25 cellular contexts compared by ENCODE assay signal in the genomic region with DNA sequence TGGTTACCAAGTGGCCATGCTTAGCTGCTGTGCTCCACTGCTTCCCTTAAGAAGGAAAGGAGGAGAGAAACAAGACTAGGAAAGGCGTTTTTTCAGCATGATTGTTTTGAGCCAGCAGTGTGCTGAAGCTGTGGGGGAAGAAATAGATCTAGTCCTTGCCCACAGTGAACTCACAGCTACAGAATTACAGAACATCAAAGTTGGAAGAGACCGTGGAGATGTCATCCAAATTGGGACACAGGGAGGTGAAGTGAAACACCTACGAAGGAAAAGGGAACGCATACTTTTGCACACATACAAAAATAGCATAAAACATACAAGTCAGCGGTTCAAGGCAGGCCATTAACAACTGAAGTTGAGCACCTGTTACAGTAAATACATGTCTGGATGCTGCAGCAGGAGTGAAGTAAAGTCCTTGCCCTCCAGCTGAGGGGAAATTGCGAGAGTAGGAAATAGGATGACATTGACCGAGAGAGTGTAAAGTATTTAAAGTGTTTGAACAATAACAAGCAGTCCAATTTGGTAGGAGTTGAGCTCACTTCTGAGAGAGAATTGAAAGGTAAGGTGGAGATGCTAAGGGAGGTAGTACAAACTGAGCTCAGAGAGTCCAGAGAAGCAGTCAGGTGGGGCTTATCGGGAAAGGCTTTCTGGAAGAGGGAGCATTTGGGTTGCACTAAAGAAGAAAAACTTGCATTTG. TPM values are rescaled to one million over a fixed set of nuclear protein-coding genes. Genes with fewer than 3 reads are reported as not detected.
"Had no signal": no experiment of that assay in that cellular context is flagged by ENCODE, and none has a peak within 500 bp of the region (broad histone marks: within the 10 kb centered on the region; RNA-seq: fewer than 3 reads in every experiment).

No MANE protein-coding gene starts in this region.

- H3K27ac ChIP-seq: ascending aorta, KMS-11, PC-9, SJSA1 had no signal

- H3K4me3 ChIP-seq: ascending aorta, PC-9, SJSA1 had no signal

- H3K4me2 ChIP-seq: KMS-11, PC-9, SK-N-SH had no signal

- DNase-seq: activated CD4-positive, alpha-beta T cell treated with anti-CD3 and anti-CD28 coated beads, Interleukin-2, amount 10 ng/mL, durations not matched to agents 24 days and 14 days; activated CD4-positive, alpha-beta T cell treated with anti-CD3 and anti-CD28 coated beads, Interleukin-2, amount 50 U/mL, for 4 hours; activated CD8-positive, alpha-beta T cell treated with anti-CD3 and anti-CD28 coated beads for 36 hours; activated gamma-delta T cell; activated naive CD4-positive, alpha-beta T cell treated with Interleukin-2 at 50 U/mL for 16 hours; activated naive CD8-positive, alpha-beta T cell treated with anti-CD3 and anti-CD28 coated beads, Interleukin-2, amount 10 ng/mL, durations not matched to agents 7 days and 5 days; activated T-cell treated with anti-CD3 and anti-CD28 coated beads, Interleukin-2, amount 50 U/mL, for 1 hour; amygdala; cerebellar nuclear complex; MM.1S; MV-4-11; NCI-H1092; NCI-H1436 treated with DMSO at 0.1 percent for 48 hours; NCI-H1694 treated with DMSO at 0.1 percent for 48 hours; NCI-H2029; NCI-H345; NCI-H524 treated with DMSO at 0.1 percent for 48 hours; PC-9; SHP77; SK-N-SH had no signal

- H3K27me3 ChIP-seq: ascending aorta, SJSA1 had no signal

- H2AFZ ChIP-seq: PC-9 had no signal

- H3K9ac ChIP-seq: KMS-11, SK-N-SH had no signal

- H3K36me3 ChIP-seq: ascending aorta had no signal

- H3K9me3 ChIP-seq: ascending aorta, SJSA1, SK-N-SH had no signal

- ATAC-seq: activated CD8-positive, alpha-beta T cell treated with anti-CD3 and anti-CD28 coated beads for 36 hours had no signal

RNA-seq across cellular contexts. Expression of a gene that starts 55.1 kb away (rescaled TPM):
- total RNA-seq: activated naive CD8-positive, alpha-beta T cell treated with anti-CD3 and anti-CD28 coated beads, Interleukin-2, amount 10 ng/mL, durations not matched to agents 7 days and 5 days; activated T-helper 2 cell treated with anti-CD3 and anti-CD28 coated beads, Interferon-gamma antibody, Interleukin-2, Interleukin-4, amounts not matched to agents 10 μg/mL and 5 μg/mL and 100 μg/mL, durations not matched to agents 14 hours and 24 hours and 36 hours; OCI-LY7 had no signal
